ENCODE assay signal across 13 cellular contexts in genomic region chr3:149547413-149547812, GRCh38.
A peak's percentile ranks its signal among the peaks of the same experiment; 100 is the strongest.
DNase-seq lines count a peak whose midpoint lies in the region; ATAC-seq and TF ChIP-seq lines count a peak whose summit lies in the region.
"Had no signal": no experiment of that assay in that cellular context is flagged by ENCODE, and none has a peak within 500 bp of the region (broad histone marks: within the 10 kb centered on the region; RNA-seq: fewer than 3 reads in every experiment).

No MANE protein-coding gene starts in this region.

- POLR2A ChIA-PET in activated CD4-positive, alpha-beta T cell treated with anti-CD3 and anti-CD28 coated beads, Interleukin-2, amount 10 ng/mL, durations not matched to agents 7 days and 5 days (lab: Charles Lee), result no interaction called here

- DNase-seq in adrenal gland (peak; percentile 49 to 83 (median 69)), head of caudate nucleus (peak in 23 of 42 donors; percentile 13 to 68 (median 41)), upper lobe of left lung (no peak), kidney tubule cell (ENCODE audit: low spot score) (no peak)
- DNase-seq in activated CD4-positive, alpha-beta T cell treated with anti-CD3 and anti-CD28 coated beads, Interleukin-2, amount 10 ng/mL, durations not matched to agents 7 days and 5 days, result no peak
- DNase-seq: activated CD4-positive, alpha-beta T cell treated with anti-CD3 and anti-CD28 coated beads, Interleukin-2, amount 50 U/mL, for 48 hours; DMS53; NCI-H146 had no signal

- H3K36me3 Mint-ChIP-seq in nephron (ENCODE audit: low read depth), result peaks cover 21% of the 10 kb centered on the region
- no peaks in the 10 kb centered on the region for H3K36me3 Mint-ChIP-seq in activated CD4-positive, alpha-beta T cell treated with anti-CD3 and anti-CD28 coated beads, Interleukin-2, amount 10 ng/mL, durations not matched to agents 7 days and 5 days (ENCODE audit: low read depth)
- H3K36me3 Mint-ChIP-seq: memory B cell; stimulated activated memory B cell treated with anti-CD40 and anti-IgM and Interleukin-4, amounts not matched to agents 10 μg/mL and 1 μg/mL and 100 μg/mL, for 72 hours had no signal

- TF ChIP-seq POLR2A in adrenal gland (IDR thresholded peaks at IDR 0.05), result no peak
- TF ChIP-seq POLR2A in upper lobe of left lung (IDR thresholded peaks at IDR 0.05), result no peak

- H3K9me3 Mint-ChIP-seq in nephron, result no peaks in the 10 kb centered on the region
- H3K9me3 Mint-ChIP-seq in activated CD4-positive, alpha-beta T cell treated with anti-CD3 and anti-CD28 coated beads, Interleukin-2, amount 10 ng/mL, durations not matched to agents 7 days and 5 days, result no peaks in the 10 kb centered on the region
- H3K9me3 Mint-ChIP-seq: memory B cell; stimulated activated memory B cell treated with anti-CD40 and anti-IgM and Interleukin-4, amounts not matched to agents 10 μg/mL and 1 μg/mL and 100 μg/mL, for 72 hours had no signal

- CTCF ChIA-PET in activated CD4-positive, alpha-beta T cell treated with anti-CD3 and anti-CD28 coated beads, Interleukin-2, amount 10 ng/mL, durations not matched to agents 7 days and 5 days (lab: Charles Lee), result interaction anchor here (0.6 kb wide), 1 partner anchor 368 kb away, joined by 3 read pairs; no protein-coding TSS in a partner anchor

- intact Hi-C loops in adrenal gland (cut with DNase I) (no loop called here), head of caudate nucleus (cut with DNase I) (no loop called here)

- TF ChIP-seq EP300 in upper lobe of left lung (IDR thresholded peaks at IDR 0.05), result no peak

- H3K9me3 ChIP-seq in adrenal gland (replicated peaks in 1 of 3), result no peaks in the 10 kb centered on the region
- H3K9me3 ChIP-seq in upper lobe of left lung, result no peaks in the 10 kb centered on the region

- H3K4me1 ChIP-seq in adrenal gland (replicated peaks in 1 of 2), result peaks cover 7 to 24% of the 10 kb centered on the region in 2 donors
- peaks cover 9 to 22% (median 16%) of the 10 kb centered on the region in 4 donors for H3K4me1 ChIP-seq in upper lobe of left lung

- no peak for TF ChIP-seq CTCF in adrenal gland (IDR thresholded peaks at IDR 0.05)
- no peak for TF ChIP-seq CTCF in nephron (IDR thresholded peaks at IDR 0.05; ENCODE audit: unreplicated experiment in 3 of 3)
- no peak for TF ChIP-seq CTCF in upper lobe of left lung (IDR thresholded peaks at IDR 0.05)

- H3K4me3 ChIP-seq in adrenal gland, result peak overlapping the region in 2 of 4 donors; percentile 3 to 30
- H3K4me3 ChIP-seq in upper lobe of left lung, result no peak overlapping the region

- H3K27me3 ChIP-seq in adrenal gland (no peaks in the 10 kb centered on the region), upper lobe of left lung (no peaks in the 10 kb centered on the region)

- H3K36me3 ChIP-seq in adrenal gland (replicated peaks in 1 of 2), result no peaks in the 10 kb centered on the region
- peaks cover 0 to 2% (median 0%) of the 10 kb centered on the region in 4 donors for H3K36me3 ChIP-seq in upper lobe of left lung

- ATAC-seq in upper lobe of left lung (ENCODE audit: low FRiP score in 2 of 2) (peak in 1 of 2 donors; percentile 83), esophagus mucosa (no peak), GM18870 (IDR thresholded peaks at IDR 0.05; ENCODE audit: unreplicated experiment) (no peak)
- ATAC-seq: stimulated activated memory B cell treated with anti-CD40 and anti-IgM and Interleukin-4, amounts not matched to agents 10 μg/mL and 1 μg/mL and 100 μg/mL, for 72 hours had no signal

- peak overlapping the region; percentile 65 to 85 (median 76) for H3K27ac ChIP-seq in adrenal gland
- peak overlapping the region in 3 of 4 donors; percentile 1 to 67 (median 59) for H3K27ac ChIP-seq in upper lobe of left lung

- no peaks in the 10 kb centered on the region for H3K27me3 Mint-ChIP-seq in nephron (ENCODE audit: low read depth)
- H3K27me3 Mint-ChIP-seq in activated CD4-positive, alpha-beta T cell treated with anti-CD3 and anti-CD28 coated beads, Interleukin-2, amount 10 ng/mL, durations not matched to agents 7 days and 5 days, result peaks cover 14% of the 10 kb centered on the region

- peak overlapping the region in 2 of 3 experiments; percentile 60 to 84 for H3K27ac Mint-ChIP-seq in nephron
- no peak overlapping the region for H3K27ac Mint-ChIP-seq in activated CD4-positive, alpha-beta T cell treated with anti-CD3 and anti-CD28 coated beads, Interleukin-2, amount 10 ng/mL, durations not matched to agents 7 days and 5 days
- H3K27ac Mint-ChIP-seq: memory B cell; stimulated activated memory B cell treated with anti-CD40 and anti-IgM and Interleukin-4, amounts not matched to agents 10 μg/mL and 1 μg/mL and 100 μg/mL, for 72 hours had no signal

- peaks cover 71% of the 10 kb centered on the region for H3K4me1 Mint-ChIP-seq in nephron
- H3K4me1 Mint-ChIP-seq in activated CD4-positive, alpha-beta T cell treated with anti-CD3 and anti-CD28 coated beads, Interleukin-2, amount 10 ng/mL, durations not matched to agents 7 days and 5 days, result no peaks in the 10 kb centered on the region
- H3K4me1 Mint-ChIP-seq: stimulated activated memory B cell treated with anti-CD40 and anti-IgM and Interleukin-4, amounts not matched to agents 10 μg/mL and 1 μg/mL and 100 μg/mL, for 72 hours had no signal

- H3K4me3 Mint-ChIP-seq in nephron, result peak overlapping the region in 2 of 3 experiments; percentile 37 to 55
- no peak overlapping the region for H3K4me3 Mint-ChIP-seq in activated CD4-positive, alpha-beta T cell treated with anti-CD3 and anti-CD28 coated beads, Interleukin-2, amount 10 ng/mL, durations not matched to agents 7 days and 5 days
- H3K4me3 Mint-ChIP-seq: memory B cell; stimulated activated memory B cell treated with anti-CD40 and anti-IgM and Interleukin-4, amounts not matched to agents 10 μg/mL and 1 μg/mL and 100 μg/mL, for 72 hours had no signal

- WGBS in adrenal gland, 4 donors, result 24 to 50% (median 37%) methylated on average over 9 of the region's 9 CpGs
- 64 to 81% methylated on average over 9 of the region's 9 CpGs for WGBS in upper lobe of left lung, 2 donors

Comparison
In these comparisons a context has a peak if more than half of its experiments do, and no peak if none do; other contexts are left out.
1. DNase-seq: peak in adrenal gland (7 of 7) and head of caudate nucleus (23 of 42); none in upper lobe of left lung (0 of 2), activated CD4-positive, alpha-beta T cell treated with anti-CD3 and anti-CD28 coated beads, Interleukin-2, amount 10 ng/mL, durations not matched to agents 7 days and 5 days (single experiment) and kidney tubule cell (single experiment).